8 cellular contexts compared by ENCODE assay signal in genomic region chr22:41445171-41446056, GRCh38. TPM values are rescaled to one million over a fixed set of nuclear protein-coding genes. Genes with fewer than 3 reads are reported as not detected.
DNase-seq lines count a peak whose midpoint lies in the region; ATAC-seq and TF ChIP-seq lines count a peak whose summit lies in the region.

No MANE protein-coding gene starts in this region.

- peak; percentile 30 for DNase-seq in ELR (ENCODE audit: low read depth)
- peak; percentile 47 for DNase-seq in MM.1S
- peak; percentile 54 for DNase-seq in activated CD8-positive, alpha-beta T cell treated with anti-CD3 and anti-CD28 coated beads for 36 hours
- peak; percentile 49 to 71 for DNase-seq in erythroblast (lab: John Stamatoyannopoulos, UW)
- no peak for DNase-seq in AG08395 (ENCODE audit: low spot score)
- DNase-seq in NCI-H345 treated with DMSO at 0.1 percent for 48 hours (lab: John Stamatoyannopoulos, UW; ENCODE audit: unreplicated experiment), result no peak
- DNase-seq in NOMO-1 treated with dmso at 0.1 percent for 144 hours (lab: John Stamatoyannopoulos, UW; ENCODE audit: unreplicated experiment), result no peak

- H3F3A ChIP-seq in MM.1S (ENCODE audit: insufficient read depth, low read length) (peaks cover 40% of the 10 kb centered on the region), neural cell (ENCODE audit: insufficient read depth, low read length, poor library complexity, severe bottlenecking) (no peaks in the 10 kb centered on the region)

- H3K4me3 Mint-ChIP-seq in activated CD8-positive, alpha-beta T cell treated with anti-CD3 and anti-CD28 coated beads for 36 hours, result peak overlapping the region; percentile 90

- H3K27ac ChIP-seq in MM.1S (ENCODE audit: low read length) (peak overlapping the region; percentile 97; the same call in 1 of the 2 replicates), neural cell (ENCODE audit: low read length) (peak overlapping the region; percentile 99)

- H3K9me2 ChIP-seq in MM.1S (replicated peaks; ENCODE audit: insufficient read depth, low read length), result no peaks in the 10 kb centered on the region
- no peaks in the 10 kb centered on the region for H3K9me2 ChIP-seq in neural cell (ENCODE audit: insufficient read depth, low read length)

- peak overlapping the region; percentile 33; the same call in 1 of the 2 replicates for H2AFZ ChIP-seq in MM.1S (ENCODE audit: low read length)
- no peak overlapping the region for H2AFZ ChIP-seq in neural cell (ENCODE audit: low read depth, low read length)

- no peaks in the 10 kb centered on the region for H3K27me3 Mint-ChIP-seq in activated CD8-positive, alpha-beta T cell treated with anti-CD3 and anti-CD28 coated beads for 36 hours

- H3K9ac ChIP-seq in MM.1S (ENCODE audit: low read length) (peak overlapping the region; percentile 99), neural cell (ENCODE audit: low read length) (peak overlapping the region; percentile 100)

- H3K27ac Mint-ChIP-seq in activated CD8-positive, alpha-beta T cell treated with anti-CD3 and anti-CD28 coated beads for 36 hours, result peak overlapping the region; percentile 91

- no peaks in the 10 kb centered on the region for H3K9me3 ChIP-seq in MM.1S (replicated peaks; ENCODE audit: insufficient read depth, low read length)
- H3K9me3 ChIP-seq in neural cell (ENCODE audit: low read length), result no peaks in the 10 kb centered on the region

- peaks cover 20% of the 10 kb centered on the region for H3K4me1 Mint-ChIP-seq in activated CD8-positive, alpha-beta T cell treated with anti-CD3 and anti-CD28 coated beads for 36 hours (ENCODE audit: low read depth)

- H3K4me2 ChIP-seq in MM.1S (ENCODE audit: low read depth, low read length), result peak overlapping the region; percentile 80
- H3K4me2 ChIP-seq in neural cell (ENCODE audit: low read length), result peak overlapping the region; percentile 99

- no peak for TF ChIP-seq EP300 in neural cell (conservative IDR thresholded peaks at IDR 0.05; ENCODE audit: poor library complexity, severe bottlenecking)

- H4K20me1 ChIP-seq in MM.1S (ENCODE audit: insufficient read depth, low read length), result no peaks in the 10 kb centered on the region
- H4K20me1 ChIP-seq in neural cell (ENCODE audit: insufficient read depth), result no peaks in the 10 kb centered on the region

- POLR2A ChIA-PET in activated CD8-positive, alpha-beta T cell treated with anti-CD3 and anti-CD28 coated beads for 36 hours (lab: Charles Lee), result interaction anchor here (0.6 to 14.3 kb wide), 17 partner anchors 10 to 174 kb away, joined by 3 to 238 read pairs (median 6); partner anchors contain the start of genes ACO2, DESI1, PHF5A and PMM1

- no peaks in the 10 kb centered on the region for H3K9me3 Mint-ChIP-seq in activated CD8-positive, alpha-beta T cell treated with anti-CD3 and anti-CD28 coated beads for 36 hours

- H3K79me2 ChIP-seq in MM.1S (ENCODE audit: low read length) (peaks cover 61% of the 10 kb centered on the region), neural cell (replicated peaks; ENCODE audit: insufficient read depth, low read length) (peaks cover 55% of the 10 kb centered on the region)

- no peaks in the 10 kb centered on the region for H3K36me3 ChIP-seq in MM.1S (replicated peaks; ENCODE audit: insufficient read depth, low read length)
- H3K36me3 ChIP-seq in neural cell (ENCODE audit: insufficient read depth, low read length), result no peaks in the 10 kb centered on the region

- H3K4me3 ChIP-seq in MM.1S (ENCODE audit: low read length) (peak overlapping the region; percentile 71), neural cell (ENCODE audit: low read length) (peak overlapping the region; percentile 100)

- H3K36me3 Mint-ChIP-seq in activated CD8-positive, alpha-beta T cell treated with anti-CD3 and anti-CD28 coated beads for 36 hours (ENCODE audit: low read depth), result peaks cover 23% of the 10 kb centered on the region

- intact Hi-C loops in activated CD8-positive, alpha-beta T cell treated with anti-CD3 and anti-CD28 coated beads for 36 hours (cut with micrococcal nuclease), result no loop called here

- H3K4me1 ChIP-seq in MM.1S (ENCODE audit: low read length), result peaks cover 3% of the 10 kb centered on the region; the same call in 1 of the 2 replicates

- no peak for TF ChIP-seq RAD21 in neural cell (conservative IDR thresholded peaks at IDR 0.05)

- CTCF ChIA-PET in activated CD8-positive, alpha-beta T cell treated with anti-CD3 and anti-CD28 coated beads for 36 hours (lab: Charles Lee), result interaction anchor here (0.8 to 2.6 kb wide), 6 partner anchors 10 to 55 kb away, joined by 3 to 17 read pairs (median 3); no protein-coding TSS in a partner anchor

- TF ChIP-seq POLR2A in erythroblast (IDR thresholded peaks at IDR 0.05; ENCODE audit: low read length), result no peak

- H3K27me3 ChIP-seq in MM.1S (replicated peaks; ENCODE audit: insufficient read depth, low read length) (no peaks in the 10 kb centered on the region), neural cell (ENCODE audit: insufficient read depth, low read depth, low read length) (no peaks in the 10 kb centered on the region)

- ATAC-seq in activated CD8-positive, alpha-beta T cell treated with anti-CD3 and anti-CD28 coated beads for 36 hours, result no peak

- no peak for TF ChIP-seq CTCF in MM.1S (IDR thresholded peaks at IDR 0.05; ENCODE audit: low read length)
- TF ChIP-seq CTCF in activated CD8-positive, alpha-beta T cell treated with anti-CD3 and anti-CD28 coated beads for 36 hours (IDR thresholded peaks at IDR 0.05), result no peak
- no peak for TF ChIP-seq CTCF in neural cell (IDR thresholded peaks at IDR 0.05; ENCODE audit: poor library complexity, severe bottlenecking)

TF ChIP-seq in neural cell, 6 proteins besides CTCF, POLR2A, EP300 and RAD21:
- TF ChIP-seq MXI1 (conservative IDR thresholded peaks at IDR 0.05; ENCODE audit: poor library complexity, severe bottlenecking), result no peak
- TF ChIP-seq TAF1 (IDR thresholded peaks at IDR 0.05; ENCODE audit: low read depth), result no peak
- TF ChIP-seq EZH2 (IDR thresholded peaks at IDR 0.05; ENCODE audit: borderline replicate concordance, insufficient read depth, low read length, poor library complexity, severe bottlenecking), result no peak
- no peak for TF ChIP-seq POLR2AphosphoS5 (IDR thresholded peaks at IDR 0.05)
- TF ChIP-seq SMC3 (conservative IDR thresholded peaks at IDR 0.05; ENCODE audit: poor library complexity), result no peak

RNA-seq across cellular contexts. Expression of gene TOB2, which starts 1.2 kb away (rescaled TPM):
- 10 to 100 TPM; 27.0 to 28.5 TPM for total RNA-seq in activated CD8-positive, alpha-beta T cell treated with anti-CD3 and anti-CD28 coated beads for 36 hours
- 8.2 and 9.1 TPM in 2 replicates for polyA plus RNA-seq in neural cell
- polyA minus RNA-seq in neural cell, result 17.4 and 21.2 TPM in 2 replicates

RNA-seq across cellular contexts. Expression of gene PHF5A, which starts 23.1 kb away (rescaled TPM):
- 10 to 100 TPM; 65.2 to 70.4 TPM for total RNA-seq in activated CD8-positive, alpha-beta T cell treated with anti-CD3 and anti-CD28 coated beads for 36 hours
- 148 and 153 TPM in 2 replicates for polyA plus RNA-seq in neural cell
- 66.7 and 76.3 TPM in 2 replicates for polyA minus RNA-seq in neural cell

RNA-seq across cellular contexts. Expression of gene ACO2, which starts 23.5 kb away (rescaled TPM):
- total RNA-seq in activated CD8-positive, alpha-beta T cell treated with anti-CD3 and anti-CD28 coated beads for 36 hours, result 10 to 100 TPM; 96.5 to 97.7 TPM
- polyA plus RNA-seq in neural cell, result 72.3 and 88.2 TPM in 2 replicates
- polyA minus RNA-seq in neural cell, result 110 TPM in 2 replicates

Comparison
In these comparisons a context has a peak if more than half of its experiments do, and no peak if none do; other contexts are left out.
1. DNase-seq: peak in ELR (single experiment), MM.1S (single experiment), activated CD8-positive, alpha-beta T cell treated with anti-CD3 and anti-CD28 coated beads for 36 hours (single experiment) and erythroblast (2 of 2); none in AG08395 (single experiment), NCI-H345 treated with DMSO at 0.1 percent for 48 hours (single experiment) and NOMO-1 treated with dmso at 0.1 percent for 144 hours (single experiment).